ENCODE assay signal across 8 cellular contexts in genomic region chr18:62420513-62421209, GRCh38.
DNase-seq lines count a peak whose midpoint lies in the region; ATAC-seq, FAIRE-seq and TF ChIP-seq lines count a peak whose summit lies in the region.

No MANE protein-coding gene starts in this region.

- no peaks in the 10 kb centered on the region for H3K36me3 ChIP-seq in RWPE2 (ENCODE audit: low read depth)

- no peaks in the 10 kb centered on the region for H3K27me3 ChIP-seq in RWPE2 (ENCODE audit: insufficient read depth, poor library complexity, severe bottlenecking)

- DNase-seq in RWPE2 (ENCODE audit: low spot score) (no peak), NCI-H2171 treated with DMSO at 0.1 percent for 48 hours (lab: John Stamatoyannopoulos, UW) (no peak), NCI-H2081 (lab: John Stamatoyannopoulos, UW) (no peak)
- DNase-seq in activated naive CD4-positive, alpha-beta T cell treated with Interleukin-2 at 50 U/mL for 16 hours: peak; percentile 80
- peak; percentile 51 to 57 for DNase-seq in stimulated activated CD8-positive, alpha-beta memory T cell treated with anti-CD3 and anti-CD28 coated beads, Interleukin-15, amount 100 ng/mL, for 48 hours (ENCODE audit: low read depth in 2 of 2)

- no peaks in the 10 kb centered on the region for H3K9me3 ChIP-seq in RWPE2 (ENCODE audit: severe bottlenecking)

- H3K4me1 ChIP-seq in RWPE2 (ENCODE audit: insufficient read depth, poor library complexity, severe bottlenecking): peaks cover 11% of the 10 kb centered on the region

- H3K4me3 ChIP-seq in RWPE2 (ENCODE audit: severe bottlenecking): no peak overlapping the region

- peak; percentile 28 for TF ChIP-seq POLR2A in GM18526 (IDR thresholded peaks at IDR 0.05; ENCODE audit: extremely low read depth, insufficient read length)

- H3K27ac ChIP-seq in RWPE2 (ENCODE audit: poor library complexity, severe bottlenecking): peak overlapping the region; percentile 32

- TF ChIP-seq CTCF in RWPE2 (IDR thresholded peaks at IDR 0.05; ENCODE audit: poor library complexity, severe bottlenecking): no peak

- ATAC-seq in HG02981 (IDR thresholded peaks at IDR 0.05; ENCODE audit: unreplicated experiment): peak; percentile 96
- peak; percentile 80 for ATAC-seq in RWPE2 (ENCODE audit: low read depth)

- peak; percentile 97 for FAIRE-seq in islet of Langerhans (lab: Jason Lieb, UNC)

Comparison
In these comparisons a context has a peak if more than half of its experiments do, and no peak if none do; other contexts are left out.
1. DNase-seq: peak in activated naive CD4-positive, alpha-beta T cell treated with Interleukin-2 at 50 U/mL for 16 hours (single experiment) and stimulated activated CD8-positive, alpha-beta memory T cell treated with anti-CD3 and anti-CD28 coated beads, Interleukin-15, amount 100 ng/mL, for 48 hours (2 of 2); none in RWPE2 (single experiment), NCI-H2171 treated with DMSO at 0.1 percent for 48 hours (single experiment) and NCI-H2081 (0 of 2).